ENCODE assay signal across 12 cellular contexts in the genomic region with DNA sequence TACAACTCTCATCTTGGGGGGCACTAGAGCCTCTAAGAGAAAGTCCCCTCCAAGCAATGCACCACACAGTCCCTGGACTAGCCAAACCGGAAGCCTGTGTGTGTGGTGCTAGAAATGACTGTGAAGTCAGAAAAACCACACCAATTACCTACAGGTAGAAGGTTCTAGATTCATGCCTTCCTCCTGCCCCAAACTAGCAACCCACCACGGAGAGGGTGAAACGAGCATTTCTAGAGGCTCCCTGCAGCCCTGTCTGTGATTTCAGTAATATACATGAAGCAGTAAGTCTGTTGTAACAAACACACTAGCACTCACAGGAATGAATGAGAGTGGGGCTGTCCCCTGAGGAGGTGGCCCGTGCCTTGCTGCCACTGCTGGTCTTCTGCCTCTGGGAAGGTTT. TPM values are rescaled to one million over a fixed set of nuclear protein-coding genes. Genes with fewer than 3 reads are reported as not detected.
A peak's percentile ranks its signal among the peaks of the same experiment; 100 is the strongest.
DNase-seq lines count a peak whose midpoint lies in the region; ATAC-seq and TF ChIP-seq lines count a peak whose summit lies in the region.
"Had no signal": no experiment of that assay in that cellular context is flagged by ENCODE, and none has a peak within 500 bp of the region (broad histone marks: within the 10 kb centered on the region; RNA-seq: fewer than 3 reads in every experiment).

No MANE protein-coding gene starts in this region.

- H3K9me3 Mint-ChIP-seq in activated CD8-positive, alpha-beta T cell treated with anti-CD3 and anti-CD28 coated beads, Interleukin-2, amount 10 ng/mL, durations not matched to agents 7 days and 5 days (ENCODE audit: insufficient read depth): no peaks in the 10 kb centered on the region
- H3K9me3 Mint-ChIP-seq in activated CD8-positive, alpha-beta T cell treated with anti-CD3 and anti-CD28 coated beads for 36 hours: no peaks in the 10 kb centered on the region
- H3K9me3 Mint-ChIP-seq in activated naive CD4-positive, alpha-beta T cell treated with anti-CD3 and anti-CD28 coated beads, Interleukin-2, amount 50 U/mL, for 72 hours: no peaks in the 10 kb centered on the region
- H3K9me3 Mint-ChIP-seq: activated T-cell treated with anti-CD3 and anti-CD28 coated beads, Interleukin-2, amount 50 U/mL, for 24 hours had no signal

- H3K4me3 ChIP-seq in ascending aorta (peak overlapping the region in 1 of 2 donors; percentile 19), thoracic aorta (peak overlapping the region; percentile 36)
- H3K4me3 ChIP-seq: Peyer's patch had no signal

- POLR2A ChIA-PET in activated CD8-positive, alpha-beta T cell treated with anti-CD3 and anti-CD28 coated beads, Interleukin-2, amount 10 ng/mL, durations not matched to agents 7 days and 5 days (lab: Charles Lee): no interaction called here
- POLR2A ChIA-PET in activated CD8-positive, alpha-beta T cell treated with anti-CD3 and anti-CD28 coated beads for 36 hours (lab: Charles Lee): no interaction called here

- H3K4me1 Mint-ChIP-seq in activated CD8-positive, alpha-beta T cell treated with anti-CD3 and anti-CD28 coated beads, Interleukin-2, amount 10 ng/mL, durations not matched to agents 7 days and 5 days (ENCODE audit: low read depth): peaks cover 33% of the 10 kb centered on the region
- H3K4me1 Mint-ChIP-seq in activated CD8-positive, alpha-beta T cell treated with anti-CD3 and anti-CD28 coated beads for 36 hours (ENCODE audit: low read depth): peaks cover 3% of the 10 kb centered on the region

- no peak overlapping the region for H3K4me3 Mint-ChIP-seq in activated CD8-positive, alpha-beta T cell treated with anti-CD3 and anti-CD28 coated beads, Interleukin-2, amount 10 ng/mL, durations not matched to agents 7 days and 5 days
- H3K4me3 Mint-ChIP-seq in activated CD8-positive, alpha-beta T cell treated with anti-CD3 and anti-CD28 coated beads for 36 hours: no peak overlapping the region
- H3K4me3 Mint-ChIP-seq: activated T-cell treated with anti-CD3 and anti-CD28 coated beads, Interleukin-2, amount 50 U/mL, for 24 hours had no signal

- peak; percentile 25 for DNase-seq in activated CD8-positive, alpha-beta T cell treated with anti-CD3 and anti-CD28 coated beads, Interleukin-2, amount 10 ng/mL, durations not matched to agents 7 days and 5 days
- DNase-seq in activated CD8-positive, alpha-beta T cell treated with anti-CD3 and anti-CD28 coated beads for 36 hours: no peak
- no peak for DNase-seq in ascending aorta (ENCODE audit: low spot score in 2 of 2)
- no peak for DNase-seq in thoracic aorta (ENCODE audit: low spot score)
- no peak for DNase-seq in activated naive CD4-positive, alpha-beta T cell treated with anti-CD3 and anti-CD28 coated beads, Interleukin-2, amount 50 U/mL, for 72 hours (ENCODE audit: low spot score in 2 of 2)
- no peak for DNase-seq in ureter (ENCODE audit: low spot score)
- DNase-seq in Ammon's horn (ENCODE audit: low spot score): no peak
- DNase-seq: activated T-cell treated with anti-CD3 and anti-CD28 coated beads, Interleukin-2, amount 50 U/mL, for 24 hours; NCI-H187 treated with DMSO at 0.1 percent for 48 hours; Peyer's patch had no signal

- CTCF ChIA-PET in activated CD8-positive, alpha-beta T cell treated with anti-CD3 and anti-CD28 coated beads, Interleukin-2, amount 10 ng/mL, durations not matched to agents 7 days and 5 days (lab: Charles Lee): no interaction called here
- CTCF ChIA-PET in activated CD8-positive, alpha-beta T cell treated with anti-CD3 and anti-CD28 coated beads for 36 hours (lab: Charles Lee): no interaction called here

- H3K27me3 ChIP-seq in ascending aorta: no peaks in the 10 kb centered on the region
- no peaks in the 10 kb centered on the region for H3K27me3 ChIP-seq in thoracic aorta (replicated peaks; ENCODE audit: insufficient read depth)
- H3K27me3 ChIP-seq: Peyer's patch had no signal

- ATAC-seq in activated CD8-positive, alpha-beta T cell treated with anti-CD3 and anti-CD28 coated beads, Interleukin-2, amount 10 ng/mL, durations not matched to agents 7 days and 5 days: no peak
- ATAC-seq in activated CD8-positive, alpha-beta T cell treated with anti-CD3 and anti-CD28 coated beads for 36 hours: no peak
- ATAC-seq in HG02759 (IDR thresholded peaks at IDR 0.05; ENCODE audit: unreplicated experiment): peak; percentile 37
- no peak for ATAC-seq in thoracic aorta (ENCODE audit: insufficient number of reproducible peaks, low FRiP score, low read depth)
- no peak for ATAC-seq in activated naive CD4-positive, alpha-beta T cell treated with anti-CD3 and anti-CD28 coated beads, Interleukin-2, amount 50 U/mL, for 72 hours

- H3K4me1 ChIP-seq in ascending aorta (peaks cover 16 to 48% of the 10 kb centered on the region in 2 donors), thoracic aorta (ENCODE audit: control insufficient read depth in 1 of 2, low read depth in 2 of 2) (peaks cover 54 to 76% of the 10 kb centered on the region in 2 donors)

- H3K36me3 ChIP-seq in ascending aorta (no peaks in the 10 kb centered on the region), thoracic aorta (no peaks in the 10 kb centered on the region)
- H3K36me3 ChIP-seq: Peyer's patch had no signal

- intact Hi-C loops in activated CD8-positive, alpha-beta T cell treated with anti-CD3 and anti-CD28 coated beads for 36 hours (cut with micrococcal nuclease): no loop called here
- intact Hi-C loops in ascending aorta (cut with DNase I): no loop called here

- H3K27me3 Mint-ChIP-seq in activated CD8-positive, alpha-beta T cell treated with anti-CD3 and anti-CD28 coated beads, Interleukin-2, amount 10 ng/mL, durations not matched to agents 7 days and 5 days (ENCODE audit: low read depth): peaks cover 40% of the 10 kb centered on the region
- peaks cover 19% of the 10 kb centered on the region for H3K27me3 Mint-ChIP-seq in activated CD8-positive, alpha-beta T cell treated with anti-CD3 and anti-CD28 coated beads for 36 hours

- no peak for TF ChIP-seq CTCF in activated CD8-positive, alpha-beta T cell treated with anti-CD3 and anti-CD28 coated beads for 36 hours (IDR thresholded peaks at IDR 0.05)
- TF ChIP-seq CTCF in ascending aorta (IDR thresholded peaks at IDR 0.05): no peak
- TF ChIP-seq CTCF in thoracic aorta (IDR thresholded peaks at IDR 0.05): no peak

- peak overlapping the region; percentile 14 to 50 for H3K27ac ChIP-seq in ascending aorta
- peak overlapping the region in 1 of 2 donors; percentile 43 for H3K27ac ChIP-seq in thoracic aorta
- H3K27ac ChIP-seq: 22Rv1 had no signal

- H3K9me3 ChIP-seq in ascending aorta (no peaks in the 10 kb centered on the region), thoracic aorta (no peaks in the 10 kb centered on the region)
- H3K9me3 ChIP-seq: Peyer's patch had no signal

- H3K36me3 Mint-ChIP-seq in activated CD8-positive, alpha-beta T cell treated with anti-CD3 and anti-CD28 coated beads, Interleukin-2, amount 10 ng/mL, durations not matched to agents 7 days and 5 days (ENCODE audit: low read depth): peaks cover 2% of the 10 kb centered on the region
- H3K36me3 Mint-ChIP-seq in activated CD8-positive, alpha-beta T cell treated with anti-CD3 and anti-CD28 coated beads for 36 hours (ENCODE audit: low read depth): no peaks in the 10 kb centered on the region
- no peaks in the 10 kb centered on the region for H3K36me3 Mint-ChIP-seq in activated naive CD4-positive, alpha-beta T cell treated with anti-CD3 and anti-CD28 coated beads, Interleukin-2, amount 50 U/mL, for 72 hours

- H3K27ac Mint-ChIP-seq in activated CD8-positive, alpha-beta T cell treated with anti-CD3 and anti-CD28 coated beads, Interleukin-2, amount 10 ng/mL, durations not matched to agents 7 days and 5 days: no peak overlapping the region
- no peak overlapping the region for H3K27ac Mint-ChIP-seq in activated CD8-positive, alpha-beta T cell treated with anti-CD3 and anti-CD28 coated beads for 36 hours
- H3K27ac Mint-ChIP-seq in activated naive CD4-positive, alpha-beta T cell treated with anti-CD3 and anti-CD28 coated beads, Interleukin-2, amount 50 U/mL, for 72 hours: no peak overlapping the region
- H3K27ac Mint-ChIP-seq: activated T-cell treated with anti-CD3 and anti-CD28 coated beads, Interleukin-2, amount 50 U/mL, for 24 hours had no signal

RNA-seq across cellular contexts. Expression of gene ZFHX3, which starts 13.6 kb away (rescaled TPM):
- 1 to 10 TPM; 2.5 to 2.9 TPM for total RNA-seq in activated CD8-positive, alpha-beta T cell treated with anti-CD3 and anti-CD28 coated beads, Interleukin-2, amount 10 ng/mL, durations not matched to agents 7 days and 5 days
- total RNA-seq in activated CD8-positive, alpha-beta T cell treated with anti-CD3 and anti-CD28 coated beads for 36 hours: under 1 TPM; 0.16 to 0.25 TPM
- total RNA-seq in ascending aorta: 34.8 TPM
- 10 to 100 TPM; 57.7 to 70.1 TPM for total RNA-seq in thoracic aorta
- total RNA-seq in activated naive CD4-positive, alpha-beta T cell treated with anti-CD3 and anti-CD28 coated beads, Interleukin-2, amount 50 U/mL, for 72 hours: 1 to 10 TPM in 1 of 2 donors, under 1 TPM in 1; 0.07 to 1.7 TPM
- total RNA-seq in ureter: 60.8 TPM
